2 cellular contexts compared by ENCODE assay signal in genomic region chr11:86152006-86152862, GRCh38.
TF ChIP-seq lines count a peak whose summit lies in the region.

No MANE protein-coding gene starts in this region.

TF ChIP-seq in liver, 16 proteins besides CTCF, POLR2A, EP300 and RAD21 (continued from another document):
- no peak for TF ChIP-seq NR2F2 (IDR thresholded peaks at IDR 0.05)

TF ChIP-seq in HepG2, 621 proteins besides CTCF, POLR2A, EP300 and RAD21 (continued from another document):
- no peak for TF ChIP-seq PRDM15 (CRISPR knock-in tag; IDR thresholded peaks at IDR 0.05)
- no peak for TF ChIP-seq ZNF343 (CRISPR knock-in tag; IDR thresholded peaks at IDR 0.05)
- no peak for TF ChIP-seq ATF6 (CRISPR knock-in tag; conservative IDR thresholded peaks at IDR 0.05)
- no peak for TF ChIP-seq U2AF1 (optimal IDR thresholded peaks at IDR 0.05; ENCODE audit: low read depth, low read length)
- TF ChIP-seq ATM (IDR thresholded peaks at IDR 0.05; ENCODE audit: borderline replicate concordance): no peak
- no peak for TF ChIP-seq AHR (CRISPR knock-in tag; IDR thresholded peaks at IDR 0.05)
- TF ChIP-seq ESRRA (CRISPR knock-in tag; IDR thresholded peaks at IDR 0.05; ENCODE audit: low read depth): no peak
